Comparison of ENCODE assay signal across 28 cellular contexts in genomic region chr9:122331523-122331927, GRCh38. TPM values are rescaled to one million over a fixed set of nuclear protein-coding genes. Genes with fewer than 3 reads are reported as not detected.
DNase-seq lines count a peak whose midpoint lies in the region; ATAC-seq lines count a peak whose summit lies in the region.
"Had no signal": no experiment of that assay in that cellular context is flagged by ENCODE, and none has a peak within 500 bp of the region (broad histone marks: within the 10 kb centered on the region; RNA-seq: fewer than 3 reads in every experiment).

No MANE protein-coding gene starts in this region.

- ATAC-seq in stimulated activated naive CD8-positive, alpha-beta T cell treated with anti-CD3 and anti-CD28 coated beads, Interleukin-15, Interleukin-2, amounts not matched to agents 100 U/mL and 50 U/mL, for 24 hours = no peak
- ATAC-seq: activated CD8-positive, alpha-beta memory T cell treated with anti-CD3 and anti-CD28 coated beads, Interleukin-2, amount 10 ng/mL, durations not matched to agents 7 days and 5 days; pancreas had no signal

- no peaks in the 10 kb centered on the region for H3K4me1 ChIP-seq in mesodermal cell (ENCODE audit: control insufficient read depth, insufficient read depth, low read length, poor library complexity, severe bottlenecking)
- H3K4me1 ChIP-seq: pancreas, thyroid gland, vagina had no signal

- intact Hi-C loops in activated T-helper 2 cell treated with anti-CD3 and anti-CD28 coated beads, Interferon-gamma antibody, Interleukin-2, Interleukin-4, amounts not matched to agents 10 μg/mL and 5 μg/mL and 100 μg/mL, durations not matched to agents 14 hours and 24 hours and 36 hours (cut with micrococcal nuclease) = no loop called here

- WGBS in mesodermal cell (ENCODE audit: insufficient coverage in 2 of 2), 2 experiments = 67 to 88% methylated on average over 1 of the region's 3 CpGs

- H3K4me1 Mint-ChIP-seq in stimulated activated naive CD8-positive, alpha-beta T cell treated with anti-CD3 and anti-CD28 coated beads, Interleukin-15, Interleukin-2, amounts not matched to agents 100 ng/mL and 50 ng/mL, for 24 hours (ENCODE audit: low read depth) = no peaks in the 10 kb centered on the region
- H3K4me1 Mint-ChIP-seq in activated T-helper 2 cell treated with anti-CD3 and anti-CD28 coated beads, Interferon-gamma antibody, Interleukin-2, Interleukin-4, amounts not matched to agents 10 μg/mL and 5 μg/mL and 100 μg/mL, durations not matched to agents 14 hours and 24 hours and 36 hours (ENCODE audit: low read depth) = peaks cover 4% of the 10 kb centered on the region
- H3K4me1 Mint-ChIP-seq: activated CD8-positive, alpha-beta memory T cell treated with anti-CD3 and anti-CD28 coated beads, Interleukin-2, amount 10 ng/mL, durations not matched to agents 7 days and 5 days had no signal

- H3K27ac ChIP-seq in mesodermal cell (ENCODE audit: low read depth, low read length, severe bottlenecking) = peak overlapping the region; percentile 18
- H3K27ac ChIP-seq: brain microvascular endothelial cell, pancreas, right atrium auricular region, stomach, vagina had no signal

- H3K27me3 Mint-ChIP-seq in stimulated activated naive CD8-positive, alpha-beta T cell treated with anti-CD3 and anti-CD28 coated beads, Interleukin-15, Interleukin-2, amounts not matched to agents 100 ng/mL and 50 ng/mL, for 24 hours = no peaks in the 10 kb centered on the region
- no peaks in the 10 kb centered on the region for H3K27me3 Mint-ChIP-seq in activated T-helper 2 cell treated with anti-CD3 and anti-CD28 coated beads, Interferon-gamma antibody, Interleukin-2, Interleukin-4, amounts not matched to agents 10 μg/mL and 5 μg/mL and 100 μg/mL, durations not matched to agents 14 hours and 24 hours and 36 hours (ENCODE audit: low read depth)
- H3K27me3 Mint-ChIP-seq: activated CD8-positive, alpha-beta memory T cell treated with anti-CD3 and anti-CD28 coated beads, Interleukin-2, amount 10 ng/mL, durations not matched to agents 7 days and 5 days had no signal

- no peaks in the 10 kb centered on the region for H3K36me3 ChIP-seq in mesodermal cell (ENCODE audit: control insufficient read depth, insufficient read depth, low read length)
- H3K36me3 ChIP-seq: brain microvascular endothelial cell, pancreas, right atrium auricular region, thyroid gland, vagina had no signal

- no peak overlapping the region for H3K4me3 ChIP-seq in mesodermal cell (ENCODE audit: extremely low read depth, insufficient read depth, low read length, poor library complexity, severe bottlenecking)
- H3K4me3 ChIP-seq: mucosa of descending colon, pancreas, right atrium auricular region, stomach, thyroid gland, vagina had no signal

- no peaks in the 10 kb centered on the region for H3K9me3 ChIP-seq in mesodermal cell (ENCODE audit: control insufficient read depth, low read length)
- H3K9me3 ChIP-seq: mucosa of descending colon, pancreas, right atrium auricular region, stomach, thyroid gland, vagina had no signal

- H3K27ac Mint-ChIP-seq in stimulated activated naive CD8-positive, alpha-beta T cell treated with anti-CD3 and anti-CD28 coated beads, Interleukin-15, Interleukin-2, amounts not matched to agents 100 ng/mL and 50 ng/mL, for 24 hours = peak overlapping the region; percentile 10
- H3K27ac Mint-ChIP-seq in activated T-helper 2 cell treated with anti-CD3 and anti-CD28 coated beads, Interferon-gamma antibody, Interleukin-2, Interleukin-4, amounts not matched to agents 10 μg/mL and 5 μg/mL and 100 μg/mL, durations not matched to agents 14 hours and 24 hours and 36 hours = peak overlapping the region; percentile 5
- H3K27ac Mint-ChIP-seq: activated CD8-positive, alpha-beta memory T cell treated with anti-CD3 and anti-CD28 coated beads, Interleukin-2, amount 10 ng/mL, durations not matched to agents 7 days and 5 days had no signal

- DNase-seq in stimulated activated naive CD8-positive, alpha-beta T cell treated with anti-CD3 and anti-CD28 coated beads, Interleukin-15, Interleukin-2, amounts not matched to agents 100 U/mL and 50 U/mL, for 24 hours = no peak
- no peak for DNase-seq in activated T-helper 2 cell treated with anti-CD3 and anti-CD28 coated beads, Interferon-gamma antibody, Interleukin-2, Interleukin-4, amounts not matched to agents 10 μg/mL and 5 μg/mL and 100 μg/mL, durations not matched to agents 14 hours and 24 hours and 36 hours (ENCODE audit: low spot score)
- DNase-seq in NCI-H2171 treated with DMSO at 0.1 percent for 48 hours (lab: John Stamatoyannopoulos, UW) (no peak), AG20443 (ENCODE audit: low spot score) (no peak), DMS114 treated with DMSO at 0.1 percent for 48 hours (lab: John Stamatoyannopoulos, UW; ENCODE audit: unreplicated experiment) (no peak)
- DNase-seq: activated CD4-positive, alpha-beta T cell treated with anti-CD3 and anti-CD28 coated beads, Interleukin-2, amount 50 U/mL, for 1 hour; activated CD8-positive, alpha-beta memory T cell treated with anti-CD3 and anti-CD28 coated beads, Interleukin-2, amount 10 ng/mL, durations not matched to agents 7 days and 5 days; activated gamma-delta T cell treated with Interleukin-2 at 50 U/mL for 16 hours; activated T-cell treated with anti-CD3 and anti-CD28 coated beads, Interleukin-2, amount 50 U/mL, for 4 hours; brain microvascular endothelial cell; C1 segment of cervical spinal cord; DMS53; hypothalamus; mucosa of descending colon; NCI-H1048; NCI-H2107; NCI-H774; pancreas; SIG-M5; small intestine; stomach; T-helper 9 cell had no signal

- H3K4me3 Mint-ChIP-seq in stimulated activated naive CD8-positive, alpha-beta T cell treated with anti-CD3 and anti-CD28 coated beads, Interleukin-15, Interleukin-2, amounts not matched to agents 100 ng/mL and 50 ng/mL, for 24 hours = no peak overlapping the region
- H3K4me3 Mint-ChIP-seq in activated T-helper 2 cell treated with anti-CD3 and anti-CD28 coated beads, Interferon-gamma antibody, Interleukin-2, Interleukin-4, amounts not matched to agents 10 μg/mL and 5 μg/mL and 100 μg/mL, durations not matched to agents 14 hours and 24 hours and 36 hours (ENCODE audit: low read depth) = no peak overlapping the region
- H3K4me3 Mint-ChIP-seq: activated CD8-positive, alpha-beta memory T cell treated with anti-CD3 and anti-CD28 coated beads, Interleukin-2, amount 10 ng/mL, durations not matched to agents 7 days and 5 days; activated T-cell treated with anti-CD3 and anti-CD28 coated beads, Interleukin-2, amount 50 U/mL, for 4 hours; neural crest cell had no signal

- no peaks in the 10 kb centered on the region for H3K9me3 Mint-ChIP-seq in stimulated activated naive CD8-positive, alpha-beta T cell treated with anti-CD3 and anti-CD28 coated beads, Interleukin-15, Interleukin-2, amounts not matched to agents 100 ng/mL and 50 ng/mL, for 24 hours
- H3K9me3 Mint-ChIP-seq in activated T-helper 2 cell treated with anti-CD3 and anti-CD28 coated beads, Interferon-gamma antibody, Interleukin-2, Interleukin-4, amounts not matched to agents 10 μg/mL and 5 μg/mL and 100 μg/mL, durations not matched to agents 14 hours and 24 hours and 36 hours = no peaks in the 10 kb centered on the region
- H3K9me3 Mint-ChIP-seq: activated T-cell treated with anti-CD3 and anti-CD28 coated beads, Interleukin-2, amount 50 U/mL, for 4 hours; neural crest cell had no signal

- peaks cover 29% of the 10 kb centered on the region for H3K36me3 Mint-ChIP-seq in stimulated activated naive CD8-positive, alpha-beta T cell treated with anti-CD3 and anti-CD28 coated beads, Interleukin-15, Interleukin-2, amounts not matched to agents 100 ng/mL and 50 ng/mL, for 24 hours (ENCODE audit: low read depth)
- peaks cover 10% of the 10 kb centered on the region for H3K36me3 Mint-ChIP-seq in activated T-helper 2 cell treated with anti-CD3 and anti-CD28 coated beads, Interferon-gamma antibody, Interleukin-2, Interleukin-4, amounts not matched to agents 10 μg/mL and 5 μg/mL and 100 μg/mL, durations not matched to agents 14 hours and 24 hours and 36 hours (ENCODE audit: low read depth)
- H3K36me3 Mint-ChIP-seq: activated CD8-positive, alpha-beta memory T cell treated with anti-CD3 and anti-CD28 coated beads, Interleukin-2, amount 10 ng/mL, durations not matched to agents 7 days and 5 days had no signal

RNA-seq across cellular contexts. Expression of gene PTGS1, which starts 39.3 kb away (rescaled TPM):
- 0.55 and 0.71 TPM in 2 replicates for total RNA-seq in activated T-helper 2 cell treated with anti-CD3 and anti-CD28 coated beads, Interferon-gamma antibody, Interleukin-2, Interleukin-4, amounts not matched to agents 10 μg/mL and 5 μg/mL and 100 μg/mL, durations not matched to agents 14 hours and 24 hours and 36 hours
- 15.5 TPM for polyA plus RNA-seq in mesodermal cell (2013, experiment 1 of 2)
- polyA plus RNA-seq in mesodermal cell (2013, experiment 2 of 2) = 9.3 TPM
